In the genomic region with DNA sequence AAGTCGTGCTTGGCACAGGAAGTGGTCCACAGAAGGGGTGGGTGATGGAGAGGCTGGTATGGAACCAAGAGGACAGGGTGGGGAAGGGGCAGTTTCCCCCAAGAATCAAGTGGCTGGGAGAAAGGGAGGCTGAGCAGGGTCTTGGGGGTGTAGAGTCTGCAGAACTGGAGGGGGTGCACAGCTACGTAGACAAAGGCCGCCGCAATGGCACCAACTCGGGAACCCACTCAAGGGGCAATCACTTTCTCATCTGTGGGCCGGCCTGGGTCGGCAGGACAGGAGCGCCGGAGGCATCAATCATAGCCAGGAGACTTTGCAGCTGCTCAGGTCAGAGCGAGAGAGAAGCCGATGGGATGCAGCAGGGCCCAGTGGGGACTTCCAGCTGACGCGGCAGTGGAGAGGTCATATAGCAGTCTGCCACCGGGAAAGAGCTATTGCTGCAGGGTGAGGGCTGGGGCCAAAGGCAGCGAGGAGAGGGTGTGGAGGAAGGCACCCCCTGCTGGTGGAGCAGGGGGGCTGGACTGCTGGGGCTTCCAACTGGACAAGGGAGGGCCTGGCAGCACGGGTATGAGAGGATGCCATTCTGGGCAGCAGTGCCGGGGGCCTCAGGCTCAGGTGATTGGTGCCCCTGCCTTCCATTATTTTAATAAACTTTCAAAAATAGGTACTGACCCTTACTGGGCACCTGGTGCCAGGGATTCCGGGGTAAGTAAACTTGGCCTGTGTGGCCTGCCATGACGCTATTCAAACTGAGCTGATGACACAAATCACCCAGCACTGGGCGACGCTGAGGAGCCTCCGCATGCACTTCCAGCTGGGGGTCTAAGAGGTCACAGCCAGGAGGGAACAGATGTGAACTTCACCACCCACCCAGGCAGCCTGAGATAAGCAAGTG, we compare ENCODE assay signal across 8 cellular contexts. TPM values are rescaled to one million over a fixed set of nuclear protein-coding genes. Genes with fewer than 3 reads are reported as not detected.
DNase-seq lines count a peak whose midpoint lies in the region; ATAC-seq and TF ChIP-seq lines count a peak whose summit lies in the region.

No MANE protein-coding gene starts in this region.

- 57 to 58% methylated on average over 22 of the region's 22 CpGs for WGBS in GM23248 (ENCODE audit: low coverage in 1 of 2, low lambda C conversion rate in 2 of 2, missing lambda C conversion rate in 2 of 2), 2 experiments
- 38% methylated on average over 22 of the region's 22 CpGs for WGBS in liver
- 68 to 83% methylated on average over 21 to 22 of the region's 22 CpGs for WGBS in thyroid gland, 2 donors

- H3K27ac ChIP-seq in C4-2B, result peak overlapping the region; percentile 69
- peak overlapping the region; percentile 96 for H3K27ac ChIP-seq in GM23248
- peak overlapping the region; percentile 95 to 99 for H3K27ac ChIP-seq in liver (ENCODE audit: low read depth in 1 of 2, low read length in 2 of 2)
- H3K27ac ChIP-seq in thyroid gland, result peak overlapping the region; percentile 22 to 65 (median 59)

- peak overlapping the region; percentile 3 for H3K4me3 Mint-ChIP-seq in chondrocyte (ENCODE audit: unreplicated experiment)

- H3K9me2 ChIP-seq in GM23248 (ENCODE audit: insufficient read depth), result no peaks in the 10 kb centered on the region

- ATAC-seq in HG03342 (IDR thresholded peaks at IDR 0.05; ENCODE audit: unreplicated experiment), result no peak

- peaks cover 37% of the 10 kb centered on the region for H3F3A ChIP-seq in GM23248 (ENCODE audit: insufficient read depth)

- H3K27me3 Mint-ChIP-seq in chondrocyte (ENCODE audit: low read depth), result no peaks in the 10 kb centered on the region

- H3K27me3 ChIP-seq in GM23248 (replicated peaks; ENCODE audit: insufficient read depth), result no peaks in the 10 kb centered on the region
- no peaks in the 10 kb centered on the region for H3K27me3 ChIP-seq in liver (ENCODE audit: control insufficient read depth in 4 of 4, insufficient read depth in 4 of 4, low read length in 3 of 4)
- no peaks in the 10 kb centered on the region for H3K27me3 ChIP-seq in thyroid gland

- H3K9me3 ChIP-seq in GM23248 (ENCODE audit: low read depth), result no peaks in the 10 kb centered on the region
- H3K9me3 ChIP-seq in liver (ENCODE audit: control insufficient read depth in 4 of 4, low read length in 3 of 4), result no peaks in the 10 kb centered on the region
- H3K9me3 ChIP-seq in thyroid gland, result no peaks in the 10 kb centered on the region

- TF ChIP-seq POLR2A in thyroid gland (IDR thresholded peaks at IDR 0.05), result no peak

- in situ Hi-C loops in GM23248 (cut with MboI), result no loop called here

- DNase-seq in GM23248, result peak; percentile 88
- peak; percentile 74 for DNase-seq in SHP77 treated with DMSO at 0.1 percent for 48 hours (lab: John Stamatoyannopoulos, UW)
- no peak for DNase-seq in chondrocyte (ENCODE audit: low spot score)
- no peak for DNase-seq in thyroid gland
- DNase-seq in dedifferentiated amniotic fluid mesenchymal stem cell (ENCODE audit: extremely low spot score), result no peak

- intact Hi-C loops in thyroid gland (cut with DNase I), result no loop called here

- H3K36me3 Mint-ChIP-seq in chondrocyte (ENCODE audit: low read depth), result peaks cover 6% of the 10 kb centered on the region

- H3K27ac Mint-ChIP-seq in chondrocyte (ENCODE audit: unreplicated experiment), result peak overlapping the region; percentile 92

- TF ChIP-seq RAD21 in liver (IDR thresholded peaks at IDR 0.05), result peak; percentile 95 to 97

- H3K4me2 ChIP-seq in GM23248 (ENCODE audit: unreplicated experiment), result peak overlapping the region; percentile 74

- H3K4me3 ChIP-seq in GM23248 (no peak overlapping the region), liver (ENCODE audit: low read depth in 1 of 3, low read length in 3 of 3) (no peak overlapping the region), thyroid gland (replicated peaks in 1 of 3) (no peak overlapping the region)

- H3K36me3 ChIP-seq in GM23248 (ENCODE audit: low read depth), result no peaks in the 10 kb centered on the region
- H3K36me3 ChIP-seq in liver (ENCODE audit: control insufficient read depth in 4 of 4, insufficient read depth in 3 of 4, low read depth in 1 of 4, low read length in 3 of 4), result peaks cover 0 to under 1% (median 0%) of the 10 kb centered on the region in 4 donors
- no peaks in the 10 kb centered on the region for H3K36me3 ChIP-seq in thyroid gland

- H2AFZ ChIP-seq in GM23248, result no peak overlapping the region

- no peaks in the 10 kb centered on the region for H4K20me1 ChIP-seq in GM23248 (ENCODE audit: insufficient read depth)

- H3K9me3 Mint-ChIP-seq in chondrocyte (ENCODE audit: low read depth), result no peaks in the 10 kb centered on the region

- H3K9ac ChIP-seq in GM23248 (peak overlapping the region; percentile 90), liver (ENCODE audit: low read depth in 1 of 2, low read length in 2 of 2) (peak overlapping the region; percentile 3 to 66)

- H3K4me1 ChIP-seq in GM23248 (ENCODE audit: insufficient read depth), result peaks cover 53% of the 10 kb centered on the region
- H3K4me1 ChIP-seq in liver (ENCODE audit: control insufficient read depth in 4 of 4, insufficient read depth in 4 of 4, low read length in 3 of 4), result peaks cover 18 to 51% (median 36%) of the 10 kb centered on the region in 4 donors
- peaks cover 0 to 59% of the 10 kb centered on the region in 2 donors for H3K4me1 ChIP-seq in thyroid gland

- peaks cover 66% of the 10 kb centered on the region for H3K4me1 Mint-ChIP-seq in chondrocyte (ENCODE audit: low read depth)

- no peaks in the 10 kb centered on the region for H3K79me2 ChIP-seq in GM23248 (ENCODE audit: insufficient read depth)

- no peak; the same call in 1 of the 2 replicates for TF ChIP-seq CTCF in C4-2B (conservative IDR thresholded peaks at IDR 0.05)
- TF ChIP-seq CTCF in chondrocyte (IDR thresholded peaks at IDR 0.05), result peak; percentile 84
- peak; percentile 91 for TF ChIP-seq CTCF in liver (IDR thresholded peaks at IDR 0.05; ENCODE audit: low read depth, low read length, missing input control)
- TF ChIP-seq CTCF in thyroid gland (IDR thresholded peaks at IDR 0.05), result peak in 4 of 6 experiments; percentile 19 to 33 (median 22)

TF ChIP-seq in liver, 16 proteins besides CTCF, POLR2A, EP300 and RAD21 (continues in another document):
- peak; percentile 67 to 77 for TF ChIP-seq RXRA (IDR thresholded peaks at IDR 0.05)
- TF ChIP-seq GABPA (IDR thresholded peaks at IDR 0.05 in 1 of 2, conservative IDR thresholded peaks at IDR 0.05 in 1 of 2), result no peak
- TF ChIP-seq, protein P1, sequence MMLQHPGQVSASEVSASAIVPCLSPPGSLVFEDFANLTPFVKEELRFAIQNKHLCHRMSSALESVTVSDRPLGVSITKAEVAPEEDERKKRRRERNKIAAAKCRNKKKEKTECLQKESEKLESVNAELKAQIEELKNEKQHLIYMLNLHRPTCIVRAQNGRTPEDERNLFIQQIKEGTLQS (IDR thresholded peaks at IDR 0.05), result peak; percentile 24
- no peak for TF ChIP-seq TAF1 (conservative IDR thresholded peaks at IDR 0.05)
- TF ChIP-seq, protein P2, sequence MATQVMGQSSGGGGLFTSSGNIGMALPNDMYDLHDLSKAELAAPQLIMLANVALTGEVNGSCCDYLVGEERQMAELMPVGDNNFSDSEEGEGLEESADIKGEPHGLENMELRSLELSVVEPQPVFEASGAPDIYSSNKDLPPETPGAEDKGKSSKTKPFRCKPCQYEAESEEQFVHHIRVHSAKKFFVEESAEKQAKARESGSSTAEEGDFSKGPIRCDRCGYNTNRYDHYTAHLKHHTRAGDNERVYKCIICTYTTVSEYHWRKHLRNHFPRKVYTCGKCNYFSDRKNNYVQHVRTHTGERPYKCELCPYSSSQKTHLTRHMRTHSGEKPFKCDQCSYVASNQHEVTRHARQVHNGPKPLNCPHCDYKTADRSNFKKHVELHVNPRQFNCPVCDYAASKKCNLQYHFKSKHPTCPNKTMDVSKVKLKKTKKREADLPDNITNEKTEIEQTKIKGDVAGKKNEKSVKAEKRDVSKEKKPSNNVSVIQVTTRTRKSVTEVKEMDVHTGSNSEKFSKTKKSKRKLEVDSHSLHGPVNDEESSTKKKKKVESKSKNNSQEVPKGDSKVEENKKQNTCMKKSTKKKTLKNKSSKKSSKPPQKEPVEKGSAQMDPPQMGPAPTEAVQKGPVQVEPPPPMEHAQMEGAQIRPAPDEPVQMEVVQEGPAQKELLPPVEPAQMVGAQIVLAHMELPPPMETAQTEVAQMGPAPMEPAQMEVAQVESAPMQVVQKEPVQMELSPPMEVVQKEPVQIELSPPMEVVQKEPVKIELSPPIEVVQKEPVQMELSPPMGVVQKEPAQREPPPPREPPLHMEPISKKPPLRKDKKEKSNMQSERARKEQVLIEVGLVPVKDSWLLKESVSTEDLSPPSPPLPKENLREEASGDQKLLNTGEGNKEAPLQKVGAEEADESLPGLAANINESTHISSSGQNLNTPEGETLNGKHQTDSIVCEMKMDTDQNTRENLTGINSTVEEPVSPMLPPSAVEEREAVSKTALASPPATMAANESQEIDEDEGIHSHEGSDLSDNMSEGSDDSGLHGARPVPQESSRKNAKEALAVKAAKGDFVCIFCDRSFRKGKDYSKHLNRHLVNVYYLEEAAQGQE (IDR thresholded peaks at IDR 0.05), result peak; percentile 46
- TF ChIP-seq YY1 (IDR thresholded peaks at IDR 0.05), result peak; percentile 67
- TF ChIP-seq FOXA1 (IDR thresholded peaks at IDR 0.05), result no peak
- TF ChIP-seq FOXA2 (IDR thresholded peaks at IDR 0.05), result no peak
- no peak for TF ChIP-seq EGR1 (IDR thresholded peaks at IDR 0.05; ENCODE audit: low read depth in 2 of 2)
- TF ChIP-seq NR2F2 (IDR thresholded peaks at IDR 0.05), result no peak
- peak; percentile 55 to 61 for TF ChIP-seq HNF4A (conservative IDR thresholded peaks at IDR 0.05)
- TF ChIP-seq, protein P3, sequence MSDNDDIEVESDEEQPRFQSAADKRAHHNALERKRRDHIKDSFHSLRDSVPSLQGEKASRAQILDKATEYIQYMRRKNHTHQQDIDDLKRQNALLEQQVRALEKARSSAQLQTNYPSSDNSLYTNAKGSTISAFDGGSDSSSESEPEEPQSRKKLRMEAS (IDR thresholded peaks at IDR 0.05), result peak; percentile 33
- peak; percentile 62 for TF ChIP-seq SP1 (IDR thresholded peaks at IDR 0.05)

RNA-seq across cellular contexts. Expression of a gene that starts 52.5 kb away (rescaled TPM):
- 13.2 and 23.7 TPM in 2 replicates for total RNA-seq in GM23248 (2014; rRNA removed; shearing (Covaris generic))
- polyA plus RNA-seq in GM23248 (2016; fragmentation: Nextera tagmentation; extraction: Ambion mirVana), result 0.43 and 0.44 TPM in 2 replicates
- 243 to 296 TPM (median 282 TPM) in 3 replicates for total RNA-seq in chondrocyte
- 10 to 100 TPM; 26.7 to 45.1 TPM for total RNA-seq in liver
- polyA plus RNA-seq in liver, result 10 to 100 TPM in 1 of 2 donors, 1 to 10 TPM in 1; 3.8 to 95.7 TPM
- 10 to 100 TPM; 11.3 to 39.8 (median 26.7) TPM for total RNA-seq in thyroid gland

Comparison
In these comparisons a context has a peak if more than half of its experiments do, and no peak if none do; other contexts are left out.
1. DNase-seq: peak in GM23248 (single experiment) and SHP77 treated with DMSO at 0.1 percent for 48 hours (single experiment); none in chondrocyte (single experiment), thyroid gland (0 of 2) and dedifferentiated amniotic fluid mesenchymal stem cell (single experiment).
2. Peak in every context shown above with its lines, with median percentiles within 50 percentile points of each other: H3K27ac ChIP-seq.